In genomic region chr2:39411186-39411944, GRCh38 we compare ENCODE assay signal across 1 cellular context.
TF ChIP-seq lines count a peak whose summit lies in the region.

No MANE protein-coding gene starts in this region.

TF ChIP-seq in HCT116, 20 proteins besides CTCF, POLR2A, EP300 and RAD21 (continued from another document):
- no peak for TF ChIP-seq REST (IDR thresholded peaks at IDR 0.05; ENCODE audit: low read depth)
- TF ChIP-seq FOSL1 (IDR thresholded peaks at IDR 0.05; ENCODE audit: low read depth), result peak; percentile 87
- peak; percentile 19; the same call in 1 of the 2 replicates for TF ChIP-seq POLR2AphosphoS5 (IDR thresholded peaks at IDR 0.05; ENCODE audit: low read depth, low read length)
- TF ChIP-seq CBX3 (IDR thresholded peaks at IDR 0.05; ENCODE audit: low read depth), result peak; percentile 65
- TF ChIP-seq TCF7L2 (IDR thresholded peaks at IDR 0.05; ENCODE audit: borderline replicate concordance, extremely low read depth, insufficient read depth, insufficient read length), result no peak
- no peak for TF ChIP-seq ZBTB33 (IDR thresholded peaks at IDR 0.05; ENCODE audit: extremely low read depth, insufficient replicate concordance, low read length)
- no peak for TF ChIP-seq EZH2 (IDR thresholded peaks at IDR 0.05)
- no peak; the same call in none of the 2 replicates for TF ChIP-seq SIN3A (IDR thresholded peaks at IDR 0.05; ENCODE audit: low read depth)
- no peak for TF ChIP-seq EZH2phosphoT487 (IDR thresholded peaks at IDR 0.05; ENCODE audit: borderline replicate concordance)
- TF ChIP-seq YY1 (IDR thresholded peaks at IDR 0.05; ENCODE audit: extremely low read depth, insufficient replicate concordance, low read depth, low read length), result no peak
- 0 out of 2 replicates have a peak, but pooled peaks have one; percentile 34 for TF ChIP-seq MAX (IDR thresholded peaks at IDR 0.05)
- no peak for TF ChIP-seq ZNF274 (IDR thresholded peaks at IDR 0.05; ENCODE audit: low read depth, low read length)
- peak; percentile 73 for TF ChIP-seq SP1 (IDR thresholded peaks at IDR 0.05; ENCODE audit: low read depth)
- TF ChIP-seq ELF1 (IDR thresholded peaks at IDR 0.05; ENCODE audit: borderline replicate concordance, low read depth), result no peak
- TF ChIP-seq SRF (IDR thresholded peaks at IDR 0.05; ENCODE audit: low read depth), result peak; percentile 33; the same call in 1 of the 2 replicates
- no peak for TF ChIP-seq EGR1 (IDR thresholded peaks at IDR 0.05; ENCODE audit: low read depth)
- peak; percentile 45 for TF ChIP-seq CEBPB (IDR thresholded peaks at IDR 0.05; ENCODE audit: low read depth)
TF ChIP-seq in HCT116: peak in this region for 8.
